28 cellular contexts compared by ENCODE assay signal in the genomic region with DNA sequence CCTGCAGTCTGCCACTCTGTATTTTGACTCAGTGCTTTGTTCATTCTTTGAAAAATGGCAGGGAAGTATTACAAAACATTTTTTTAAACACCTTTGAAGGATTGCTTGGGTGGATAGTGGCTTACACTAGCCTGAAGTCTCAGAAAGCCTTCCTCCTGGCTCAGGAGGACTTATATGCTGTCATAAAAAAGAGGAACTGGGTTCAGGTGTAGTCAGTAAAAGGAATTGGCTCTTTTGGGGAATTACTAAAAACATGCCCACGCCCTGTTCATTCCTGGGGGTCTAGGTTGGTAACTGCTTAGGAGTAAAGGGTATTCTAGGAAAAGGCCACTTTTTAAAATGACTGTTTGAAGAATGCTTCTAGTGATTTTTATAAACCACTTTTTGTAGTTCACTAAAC.
"Had no signal": no experiment of that assay in that cellular context is flagged by ENCODE, and none has a peak within 500 bp of the region (broad histone marks: within the 10 kb centered on the region; RNA-seq: fewer than 3 reads in every experiment).

No MANE protein-coding gene starts in this region.

- H3K27ac ChIP-seq: adrenal gland, body of pancreas, epithelial cell of prostate, esophagus squamous epithelium, gastroesophageal sphincter, heart right ventricle, hepatocyte had no signal

- ATAC-seq: activated CD4-positive, alpha-beta T cell treated with anti-CD3 and anti-CD28 coated beads for 36 hours; activated CD8-positive, alpha-beta memory T cell treated with anti-CD3 and anti-CD28 coated beads, Interleukin-2, amount 10 ng/mL, durations not matched to agents 7 days and 5 days; activated CD8-positive, alpha-beta T cell treated with anti-CD3 and anti-CD28 coated beads, Interleukin-2, amount 10 ng/mL, durations not matched to agents 7 days and 5 days; activated naive CD8-positive, alpha-beta T cell treated with anti-CD3 and anti-CD28 coated beads, Interleukin-2, amount 50 U/mL, for 24 hours; body of pancreas; effector memory CD8-positive, alpha-beta T cell; gastroesophageal sphincter; heart right ventricle had no signal

- H3K4me3 ChIP-seq: adrenal gland, body of pancreas, esophagus squamous epithelium, gastroesophageal sphincter, heart right ventricle, hepatocyte had no signal

- H3K9me3 ChIP-seq: adrenal gland, body of pancreas, esophagus squamous epithelium, gastroesophageal sphincter, heart right ventricle had no signal

- H3K79me2 ChIP-seq: hepatocyte had no signal

- H3K27me3 ChIP-seq: adrenal gland, body of pancreas, hepatocyte had no signal

- DNase-seq: activated CD4-positive, alpha-beta memory T cell treated with anti-CD3 and anti-CD28 coated beads for 36 hours; activated CD4-positive, alpha-beta T cell treated with anti-CD3 and anti-CD28 coated beads for 36 hours; activated CD4-positive, alpha-beta T cell treated with anti-CD3 and anti-CD28 coated beads, Interleukin-2, amount 10 ng/mL, durations not matched to agents 24 days and 14 days; activated CD4-positive, CD25-positive, alpha-beta regulatory T cell; activated CD4-positive, CD25-positive, alpha-beta regulatory T cell treated with anti-CD3 and anti-CD28 coated beads, Interleukin-2, amount 50 U/mL, for 72 hours; activated CD8-positive, alpha-beta memory T cell treated with anti-CD3 and anti-CD28 coated beads, Interleukin-2, amount 10 ng/mL, durations not matched to agents 7 days and 5 days; activated CD8-positive, alpha-beta memory T cell treated with anti-CD3 and anti-CD28 coated beads, Interleukin-2, amount 50 U/mL, for 4 hours; activated CD8-positive, alpha-beta T cell treated with anti-CD3 and anti-CD28 coated beads, Interleukin-2, amount 10 ng/mL, durations not matched to agents 7 days and 5 days; activated effector memory CD4-positive, alpha-beta T cell treated with anti-CD3 and anti-CD28 coated beads, Interleukin-2, amount 50 U/mL, for 16 hours; activated naive CD4-positive, alpha-beta T cell treated with anti-CD3 and anti-CD28 coated beads for 36 hours; activated naive CD8-positive, alpha-beta T cell treated with anti-CD3 and anti-CD28 coated beads for 36 hours; activated naive CD8-positive, alpha-beta T cell treated with anti-CD3 and anti-CD28 coated beads, Interleukin-2, amount 50 U/mL, for 24 hours; activated T-cell treated with anti-CD3 and anti-CD28 coated beads, Interleukin-2, amount 50 U/mL, for 1 hour; activated T-cell treated with anti-CD3 and anti-CD28 coated beads, Interleukin-2, amount 50 U/mL, for 48 hours; adrenal gland; aorta; body of pancreas; cortex of kidney; dermis blood vessel endothelial cell; effector CD4-positive, alpha-beta T cell; effector memory CD8-positive, alpha-beta T cell; esophagus squamous epithelium; heart right ventricle had no signal

- H3K36me3 ChIP-seq: adrenal gland, esophagus squamous epithelium, gastroesophageal sphincter, heart right ventricle had no signal

- H3K4me2 ChIP-seq: hepatocyte had no signal

- FAIRE-seq: colon, endothelial cell of umbilical vein had no signal

- H2AFZ ChIP-seq: hepatocyte had no signal

- H3K4me1 ChIP-seq: adrenal gland, body of pancreas, esophagus squamous epithelium, gastroesophageal sphincter, heart right ventricle had no signal
